1 cellular context compared by ENCODE assay signal in genomic region chr2:163610817-163611556, GRCh38.
TF ChIP-seq lines count a peak whose summit lies in the region.

No MANE protein-coding gene starts in this region.

TF ChIP-seq in A549, 52 proteins besides CTCF, POLR2A, EP300 and RAD21 (continued from another document):
- TF ChIP-seq MAFK (IDR thresholded peaks at IDR 0.05; ENCODE audit: partially characterized antibody) = no peak
- TF ChIP-seq HDAC2 (IDR thresholded peaks at IDR 0.05) = no peak
- TF ChIP-seq E2F6 (IDR thresholded peaks at IDR 0.05; ENCODE audit: borderline replicate concordance, low read depth) = no peak
